ENCODE assay signal across 2 cellular contexts in genomic region chr12:7896726-7897125, GRCh38. TPM values are rescaled to one million over a fixed set of nuclear protein-coding genes. Genes with fewer than 3 reads are reported as not detected.
"Had no signal": no experiment of that assay in that cellular context is flagged by ENCODE, and none has a peak within 500 bp of the region (broad histone marks: within the 10 kb centered on the region; RNA-seq: fewer than 3 reads in every experiment).

No MANE protein-coding gene starts in this region.

RNA-seq across cellular contexts. Expression of gene SLC2A14, which starts 24.0 kb away (rescaled TPM):
- total RNA-seq: T-helper 1 cell treated with Interleukin-12 subunit alpha and Interleukin-12 subunit beta and Interleukin-4 antibody, amounts not matched to agents 30 ng/mL and 1 ng/mL, for 36 hours; T-helper 2 cell treated with Interferon-gamma antibody and Interleukin-4, amounts not matched to agents 100 ng/mL and 5 ng/mL, for 36 hours had no signal
